1 cellular context compared by ENCODE assay signal in genomic region chr3:191328963-191329653, GRCh38.
TF ChIP-seq lines count a peak whose summit lies in the region.

CCDC50 (plus strand) TSS chr3:191329394; CDS start chr3:191329675, 281 bp downstream.

TF ChIP-seq in WTC11, 78 proteins besides CTCF, POLR2A, EP300 and RAD21 (continued from another document):
- TF ChIP-seq ZBTB43 (CRISPR knock-in tag; IDR thresholded peaks at IDR 0.05) (peak; percentile 59; the same call in 1 of the 2 replicates), GABPB1 (CRISPR knock-in tag; IDR thresholded peaks at IDR 0.05) (peak; percentile 80; the same call in 1 of the 2 replicates), E2F4 (CRISPR knock-in tag; IDR thresholded peaks at IDR 0.05; ENCODE audit: borderline replicate concordance, low read depth) (no peak), PRDM15 (CRISPR knock-in tag; IDR thresholded peaks at IDR 0.05) (peak; percentile 84), HMGXB4 (CRISPR knock-in tag; IDR thresholded peaks at IDR 0.05) (peak; percentile 93), GRHL2 (CRISPR knock-in tag; IDR thresholded peaks at IDR 0.05; ENCODE audit: insufficient replicate concordance, severe bottlenecking) (no peak), USF2 (CRISPR knock-in tag; IDR thresholded peaks at IDR 0.05) (no peak), ATF1 (CRISPR knock-in tag; IDR thresholded peaks at IDR 0.05) (no peak), KAT7 (CRISPR knock-in tag; IDR thresholded peaks at IDR 0.05; ENCODE audit: borderline replicate concordance) (peak; percentile 68; the same call in 1 of the 2 replicates), TEAD4 (CRISPR knock-in tag; IDR thresholded peaks at IDR 0.05) (no peak), PRRX2 (CRISPR knock-in tag; IDR thresholded peaks at IDR 0.05) (no peak), NR3C1 (CRISPR knock-in tag; conservative IDR thresholded peaks at IDR 0.05; ENCODE audit: low read depth) (no peak), NFATC4 (CRISPR knock-in tag; IDR thresholded peaks at IDR 0.05) (0 out of 2 replicates have a peak, but pooled peaks have one; percentile 8), FOXP4 (CRISPR knock-in tag; IDR thresholded peaks at IDR 0.05) (peak; percentile 15; the same call in 1 of the 2 replicates), ATF2 (CRISPR knock-in tag; IDR thresholded peaks at IDR 0.05; ENCODE audit: borderline replicate concordance, low read depth) (no peak), TP53 (CRISPR knock-in tag; IDR thresholded peaks at IDR 0.05) (no peak), GTF2I (CRISPR knock-in tag; conservative IDR thresholded peaks at IDR 0.05) (no peak), STAT6 (CRISPR knock-in tag; conservative IDR thresholded peaks at IDR 0.05; ENCODE audit: low read depth) (no peak)
